19 cellular contexts compared by ENCODE assay signal in the genomic region with DNA sequence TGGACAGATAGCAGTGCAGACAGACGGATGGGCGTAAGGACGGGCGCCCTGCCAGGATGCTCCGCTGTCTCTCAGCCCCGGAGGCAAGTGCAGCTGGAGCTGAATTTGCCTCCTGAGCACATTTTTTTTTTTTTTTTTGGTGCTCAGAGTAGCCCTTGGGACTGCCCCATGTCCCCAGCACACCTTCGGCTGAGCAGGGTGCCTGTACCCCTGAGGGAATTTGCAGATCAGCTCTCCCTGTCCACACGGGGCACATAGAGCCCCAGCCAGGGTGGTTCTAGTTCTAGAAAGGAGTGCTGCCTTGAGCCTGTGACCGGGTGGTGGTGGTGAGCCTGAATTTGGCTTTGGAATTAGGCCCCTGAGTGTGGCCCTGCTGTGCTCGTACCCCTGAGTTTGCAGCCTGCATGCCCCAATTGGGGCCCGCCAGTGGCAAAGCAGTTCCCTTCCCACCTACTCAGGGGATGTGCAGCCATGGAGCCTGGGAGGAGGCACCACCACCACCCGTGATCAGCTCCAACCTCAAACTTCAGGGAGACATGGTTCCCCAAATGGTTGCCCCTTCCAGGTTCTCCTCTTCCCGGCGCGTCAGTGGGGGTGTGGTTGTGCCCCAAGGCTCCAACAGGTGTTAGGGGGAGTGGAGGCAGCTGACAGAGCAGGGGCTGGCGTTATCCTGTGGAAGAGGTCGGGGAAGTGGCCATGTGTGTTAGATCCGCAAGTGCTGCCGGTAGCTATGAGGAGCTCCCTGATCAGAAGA.
DNase-seq lines count a peak whose midpoint lies in the region; ATAC-seq and TF ChIP-seq lines count a peak whose summit lies in the region.
"Had no signal": no experiment of that assay in that cellular context is flagged by ENCODE, and none has a peak within 500 bp of the region (broad histone marks: within the 10 kb centered on the region; RNA-seq: fewer than 3 reads in every experiment).

No MANE protein-coding gene starts in this region.

- H3K9me3 ChIP-seq in right cardiac atrium (ENCODE audit: control insufficient read depth, low read length) = no peaks in the 10 kb centered on the region
- peaks cover 0 to 11% (median 0%) of the 10 kb centered on the region in 11 donors for H3K9me3 ChIP-seq in heart right ventricle
- no peaks in the 10 kb centered on the region; the same call in 1 of the 2 replicates for H3K9me3 ChIP-seq in HAP-1

- DNase-seq in NCI-H1694 (lab: John Stamatoyannopoulos, UW) (peak; percentile 48), NCI-H1694 treated with DMSO at 0.1 percent for 48 hours (lab: John Stamatoyannopoulos, UW) (no peak), right cardiac atrium (peak in 2 of 3 donors; percentile 10 to 26), heart right ventricle (no peak), glutamatergic neuron (peak; percentile 6), NCI-H187 (lab: John Stamatoyannopoulos, UW) (no peak), HAP-1 (ENCODE audit: low spot score in 2 of 2) (no peak), cortex of kidney (lab: John Stamatoyannopoulos, UW) (no peak)
- DNase-seq: 8988T; CD4-positive, alpha-beta T cell; HCEC 1CT; IMR-90; KG1; MM.1S; NCI-H187 treated with DMSO at 0.1 percent for 48 hours; NCI-H526 treated with DMSO at 0.1 percent for 48 hours; SIG-M5 had no signal

- no peaks in the 10 kb centered on the region for H3K36me3 ChIP-seq in heart right ventricle
- no peaks in the 10 kb centered on the region for H3K36me3 ChIP-seq in HAP-1 (replicated peaks)

- intact Hi-C loops in right cardiac atrium (cut with DNase I) = no loop called here
- intact Hi-C loops in heart right ventricle (cut with DNase I) = no loop called here

- H3K27ac ChIP-seq in right cardiac atrium (ENCODE audit: low read length) = no peak overlapping the region
- H3K27ac ChIP-seq in heart right ventricle = no peak overlapping the region
- H3K27ac ChIP-seq: RWPE1 had no signal

- no peak overlapping the region for H3K27ac Mint-ChIP-seq in glutamatergic neuron (ENCODE audit: unreplicated experiment)
- H3K27ac Mint-ChIP-seq: CD4-positive, alpha-beta T cell had no signal

- H3K27me3 ChIP-seq in right cardiac atrium (ENCODE audit: control insufficient read depth, insufficient read depth) = no peaks in the 10 kb centered on the region
- peaks cover 0 to 37% (median 19%) of the 10 kb centered on the region in 7 donors for H3K27me3 ChIP-seq in heart right ventricle
- H3K27me3 ChIP-seq in HAP-1 (ENCODE audit: low read depth) = no peaks in the 10 kb centered on the region

- H3K4me1 Mint-ChIP-seq in glutamatergic neuron (ENCODE audit: low read depth, unreplicated experiment) = peaks cover 2% of the 10 kb centered on the region
- H3K4me1 Mint-ChIP-seq: GM23338 had no signal

- H3K4me3 ChIP-seq in right cardiac atrium (ENCODE audit: low read length) (no peak overlapping the region), heart right ventricle (no peak overlapping the region), HAP-1 (no peak overlapping the region)
- H3K4me3 ChIP-seq: GM23338 had no signal

- TF ChIP-seq CTCF in heart right ventricle (IDR thresholded peaks at IDR 0.05) = no peak
- no peak for TF ChIP-seq CTCF in glutamatergic neuron (IDR thresholded peaks at IDR 0.05; ENCODE audit: partially characterized antibody, unreplicated experiment)

- H3K27me3 Mint-ChIP-seq in glutamatergic neuron (ENCODE audit: unreplicated experiment) = peaks cover 8% of the 10 kb centered on the region
- H3K27me3 Mint-ChIP-seq: CD4-positive, alpha-beta T cell had no signal

- H3K4me3 Mint-ChIP-seq in glutamatergic neuron (ENCODE audit: unreplicated experiment) = no peak overlapping the region
- H3K4me3 Mint-ChIP-seq: CD4-positive, alpha-beta T cell; GM23338 had no signal

- H3K9me3 Mint-ChIP-seq in glutamatergic neuron (ENCODE audit: unreplicated experiment) = peaks cover 24% of the 10 kb centered on the region
- H3K9me3 Mint-ChIP-seq: GM23338 had no signal

- H3K4me1 ChIP-seq in right cardiac atrium (ENCODE audit: control insufficient read depth, insufficient read depth, low read length) (no peaks in the 10 kb centered on the region), heart right ventricle (no peaks in the 10 kb centered on the region), HAP-1 (no peaks in the 10 kb centered on the region)

- ATAC-seq in right cardiac atrium (no peak), heart right ventricle (no peak)
- ATAC-seq: GM23338 had no signal

- 74% methylated on average over 19 of the region's 19 CpGs for WGBS in right cardiac atrium
- 75 to 77% methylated on average over 19 of the region's 19 CpGs for WGBS in heart right ventricle, 2 donors

- peaks cover 10% of the 10 kb centered on the region for H3K36me3 Mint-ChIP-seq in glutamatergic neuron (ENCODE audit: unreplicated experiment)

- in situ Hi-C loops in HAP-1 (cut with MboI; ENCODE audit: low sequenced_read_pairs) = no loop called here

Comparison
In these comparisons a context has a peak if more than half of its experiments do, and no peak if none do; other contexts are left out.
1. DNase-seq: peak in NCI-H1694 (single experiment), right cardiac atrium (2 of 3) and glutamatergic neuron (single experiment); none in NCI-H1694 treated with DMSO at 0.1 percent for 48 hours (single experiment), heart right ventricle (0 of 2), NCI-H187 (0 of 2), HAP-1 (0 of 2) and cortex of kidney (single experiment).